ENCODE assay signal across 25 cellular contexts in the genomic region with DNA sequence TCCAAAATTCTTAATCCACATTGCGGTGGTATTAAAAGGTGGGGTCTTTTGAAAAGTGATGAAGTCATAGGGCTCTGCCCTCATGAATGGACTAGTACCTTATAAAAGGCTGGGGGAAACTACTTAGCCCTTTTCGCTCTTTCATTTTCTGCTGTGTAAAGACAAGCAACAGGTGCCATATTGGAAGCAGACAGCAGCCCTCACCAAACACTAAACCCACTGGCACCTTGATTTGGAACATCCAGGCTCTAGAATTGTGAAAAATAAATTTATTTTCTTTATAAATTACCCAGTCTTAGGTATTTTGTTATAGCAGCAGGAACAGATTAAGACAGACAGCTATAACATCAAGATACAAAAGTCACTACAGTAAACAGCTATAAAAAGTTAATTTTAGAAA.
"Had no signal": no experiment of that assay in that cellular context is flagged by ENCODE, and none has a peak within 500 bp of the region (broad histone marks: within the 10 kb centered on the region; RNA-seq: fewer than 3 reads in every experiment).

No MANE protein-coding gene starts in this region.

- H3K27ac Mint-ChIP-seq: nephron; neural progenitor cell; stimulated activated effector memory CD8-positive, alpha-beta T cell treated with anti-CD3 and anti-CD28 coated beads, Interleukin-12 subunit alpha, Interleukin-12 subunit beta, amount 100 ng/mL, for 72 hours; stimulated activated naive B cell treated with anti-CD40 and anti-IgM and Interleukin-4, amounts not matched to agents 10 μg/mL and 1 μg/mL and 100 μg/mL, for 72 hours; stimulated activated naive CD8-positive, alpha-beta T cell treated with anti-CD3 and anti-CD28 coated beads, Interleukin-15, Interleukin-2, amounts not matched to agents 100 ng/mL and 50 ng/mL, for 24 hours; type B pancreatic cell had no signal

- H3K4me3 Mint-ChIP-seq: nephron; neural progenitor cell; stimulated activated effector memory CD8-positive, alpha-beta T cell treated with anti-CD3 and anti-CD28 coated beads, Interleukin-12 subunit alpha, Interleukin-12 subunit beta, amount 100 ng/mL, for 72 hours; stimulated activated naive B cell treated with anti-CD40 and anti-IgM and Interleukin-4, amounts not matched to agents 10 μg/mL and 1 μg/mL and 100 μg/mL, for 72 hours; stimulated activated naive CD8-positive, alpha-beta T cell treated with anti-CD3 and anti-CD28 coated beads, Interleukin-15, Interleukin-2, amounts not matched to agents 100 ng/mL and 50 ng/mL, for 24 hours; type B pancreatic cell had no signal

- FAIRE-seq: pancreas, small intestine had no signal

- H3K36me3 ChIP-seq: neural progenitor cell, pancreas, right lobe of liver, sigmoid colon, stomach, thoracic aorta, thyroid gland, tibial nerve, upper lobe of right lung, uterus had no signal

- DNase-seq: naive thymus-derived CD4-positive, alpha-beta T cell; nucleus accumbens; pancreas; psoas muscle; right cardiac atrium; right lobe of liver; sigmoid colon; small intestine; stimulated activated CD4-positive, alpha-beta T cell treated with anti-CD3 and anti-CD28 coated beads, Interleukin-15, amount 100 ng/mL, for 24 hours; stimulated activated CD4-positive, alpha-beta T cell treated with anti-CD3 and anti-CD28 coated beads, Interleukin-2, amount 100 ng/mL, for 24 hours; stimulated activated CD4-positive, alpha-beta T cell treated with anti-CD3 and anti-CD28 coated beads, Interleukin-2, amount 100 ng/mL, for 48 hours; stimulated activated CD4-positive, alpha-beta T cell treated with anti-CD3 and anti-CD28 coated beads, Interleukin-4, amount 100 ng/mL, for 24 hours; stimulated activated naive B cell treated with anti-CD40 and anti-IgM and Interleukin-4, amounts not matched to agents 10 μg/mL and 1 μg/mL and 100 μg/mL, for 72 hours; stimulated activated naive CD4-positive, alpha-beta T cell treated with Interleukin-2 at 50 U/mL for 16 hours; stomach; thyroid gland; upper lobe of right lung; uterus had no signal

- H3K4me1 ChIP-seq: neural progenitor cell had no signal

- H3K27ac ChIP-seq: neural progenitor cell, pancreas, psoas muscle, right lobe of liver, sigmoid colon, stomach, thoracic aorta, thyroid gland, tibial nerve, upper lobe of right lung, uterus had no signal

- H3K4me1 Mint-ChIP-seq: neural progenitor cell had no signal

- H3K27me3 Mint-ChIP-seq: naive thymus-derived CD4-positive, alpha-beta T cell; stimulated activated naive B cell treated with anti-CD40 and anti-IgM and Interleukin-4, amounts not matched to agents 10 μg/mL and 1 μg/mL and 100 μg/mL, for 72 hours; stimulated activated naive CD8-positive, alpha-beta T cell treated with anti-CD3 and anti-CD28 coated beads, Interleukin-15, Interleukin-2, amounts not matched to agents 100 ng/mL and 50 ng/mL, for 24 hours; type B pancreatic cell had no signal

- H3K9me3 Mint-ChIP-seq: stimulated activated effector memory CD8-positive, alpha-beta T cell treated with anti-CD3 and anti-CD28 coated beads, Interleukin-12 subunit alpha, Interleukin-12 subunit beta, amount 100 ng/mL, for 72 hours; stimulated activated naive B cell treated with anti-CD40 and anti-IgM and Interleukin-4, amounts not matched to agents 10 μg/mL and 1 μg/mL and 100 μg/mL, for 72 hours; stimulated activated naive CD8-positive, alpha-beta T cell treated with anti-CD3 and anti-CD28 coated beads, Interleukin-15, Interleukin-2, amounts not matched to agents 100 ng/mL and 50 ng/mL, for 24 hours had no signal

- H3K4me2 ChIP-seq: neural progenitor cell had no signal

- H2AFZ ChIP-seq: neural progenitor cell had no signal

- H3K4me3 ChIP-seq: neural progenitor cell, pancreas, psoas muscle, right lobe of liver, sigmoid colon, stomach, thoracic aorta, thyroid gland, tibial nerve, upper lobe of right lung, uterus had no signal

- H3K9me3 ChIP-seq: pancreas, psoas muscle, right lobe of liver, sigmoid colon, stomach, thoracic aorta, thyroid gland, tibial nerve, upper lobe of right lung, uterus had no signal

- ATAC-seq: naive thymus-derived CD4-positive, alpha-beta T cell; pancreas; psoas muscle; right cardiac atrium; right lobe of liver; stimulated activated effector memory CD8-positive, alpha-beta T cell treated with anti-CD3 and anti-CD28 coated beads, Interleukin-12 subunit alpha, Interleukin-12 subunit beta, amount 100 ng/mL, for 72 hours; stimulated activated naive B cell treated with anti-CD40 and anti-IgM and Interleukin-4, amounts not matched to agents 10 μg/mL and 1 μg/mL and 100 μg/mL, for 72 hours; upper lobe of right lung had no signal

- H3K27me3 ChIP-seq: neural progenitor cell, pancreas, right lobe of liver, sigmoid colon, stomach, thyroid gland, tibial nerve, upper lobe of right lung, uterus had no signal

- H3K9ac ChIP-seq: neural progenitor cell had no signal
